In genomic region chr11:94171693-94172440, GRCh38 we compare ENCODE assay signal across 9 cellular contexts. TPM values are rescaled to one million over a fixed set of nuclear protein-coding genes. Genes with fewer than 3 reads are reported as not detected.
A peak's percentile ranks its signal among the peaks of the same experiment; 100 is the strongest.
DNase-seq lines count a peak whose midpoint lies in the region; ATAC-seq, FAIRE-seq and TF ChIP-seq lines count a peak whose summit lies in the region.
"Had no signal": no experiment of that assay in that cellular context is flagged by ENCODE, and none has a peak within 500 bp of the region (broad histone marks: within the 10 kb centered on the region; RNA-seq: fewer than 3 reads in every experiment).

No MANE protein-coding gene starts in this region.

- H3K4me3 ChIP-seq in AG04449 (ENCODE audit: low read depth, low read length) = no peak overlapping the region
- no peak overlapping the region for H3K4me3 ChIP-seq in colonic mucosa
- H3K4me3 ChIP-seq: gastrocnemius medialis had no signal

- no peak overlapping the region for H3K9ac ChIP-seq in colonic mucosa (ENCODE audit: low read depth in 2 of 2, low read length in 2 of 2)

- TF ChIP-seq POLR2A in H54 (IDR thresholded peaks at IDR 0.05; ENCODE audit: low read depth, low read length) = no peak

- DNase-seq in AG04449 (ENCODE audit: low read depth, low spot score) (no peak), GM10266 (ENCODE audit: extremely low spot score) (peak; percentile 44), colonic mucosa (peak; percentile 41), myocyte (ENCODE audit: low read depth) (peak; percentile 56), NCI-H128 (lab: John Stamatoyannopoulos, UW; ENCODE audit: unreplicated experiment) (no peak), H54 (ENCODE audit: insufficient read length, low spot score) (no peak)
- DNase-seq: gastrocnemius medialis had no signal

- no peak overlapping the region for H3K27ac ChIP-seq in colonic mucosa
- H3K27ac ChIP-seq: gastrocnemius medialis had no signal

- no peaks in the 10 kb centered on the region for H3K36me3 ChIP-seq in colonic mucosa
- H3K36me3 ChIP-seq: gastrocnemius medialis had no signal

- intact Hi-C loops in colonic mucosa (cut with DNase I) = loop anchor here (5.0 to 10.0 kb wide), 2 partner anchors 245 to 323 kb away; partner anchors contain the start of genes ANKRD49 and MRE11

- POLR2A ChIA-PET in AG04449 (lab: Yijun Ruan, JAX) = no interaction called here

- ATAC-seq in HG03280 (IDR thresholded peaks at IDR 0.05; ENCODE audit: unreplicated experiment) = peak; percentile 73
- ATAC-seq in SK-N-SH treated with all-trans-retinoic acid at 6 μM for 48 hours = peak; percentile 86

- TF ChIP-seq CTCF in AG04449 (IDR thresholded peaks at IDR 0.05; ENCODE audit: insufficient read depth, low read length, missing control alignments) = peak; percentile 81
- peak; percentile 73 for TF ChIP-seq CTCF in GM10266 (IDR thresholded peaks at IDR 0.05; ENCODE audit: control insufficient read depth, insufficient read depth, low read depth, missing control alignments)
- peak; percentile 73 for TF ChIP-seq CTCF in colonic mucosa (IDR thresholded peaks at IDR 0.05)

- CTCF ChIA-PET in AG04449 (lab: Yijun Ruan, JAX) = interaction anchor here (0.7 to 6.7 kb wide), 34 partner anchors 10 to 431 kb away, joined by 3 to 88 read pairs (median 4); no protein-coding TSS in a partner anchor

- no peak for FAIRE-seq in H54 (lab: Jason Lieb, UNC)

- no peaks in the 10 kb centered on the region for H3K27me3 ChIP-seq in colonic mucosa
- H3K27me3 ChIP-seq: gastrocnemius medialis had no signal

- H3K9me3 ChIP-seq in colonic mucosa = no peaks in the 10 kb centered on the region
- H3K9me3 ChIP-seq: gastrocnemius medialis had no signal

- no peaks in the 10 kb centered on the region for H3K4me1 ChIP-seq in colonic mucosa

TF ChIP-seq in SK-N-SH treated with all-trans-retinoic acid at 6 μM for 48 hours, 23 proteins besides CTCF, POLR2A, EP300 and RAD21:
- TF ChIP-seq TSHZ2 (CRISPR knock-in tag; IDR thresholded peaks at IDR 0.05) (no peak), RARB (CRISPR knock-in tag; IDR thresholded peaks at IDR 0.05) (no peak), CREB5 (CRISPR knock-in tag; IDR thresholded peaks at IDR 0.05; ENCODE audit: low read depth) (no peak), PATZ1 (CRISPR knock-in tag; IDR thresholded peaks at IDR 0.05; ENCODE audit: borderline replicate concordance) (no peak), ZNF8 (CRISPR knock-in tag; IDR thresholded peaks at IDR 0.05) (no peak), ISL1 (CRISPR knock-in tag; IDR thresholded peaks at IDR 0.05) (no peak), OSR1 (CRISPR knock-in tag; IDR thresholded peaks at IDR 0.05) (no peak), ESRRG (CRISPR knock-in tag; IDR thresholded peaks at IDR 0.05) (no peak), ZNF565 (CRISPR knock-in tag; conservative IDR thresholded peaks at IDR 0.05; ENCODE audit: low read depth) (no peak), PPARA (CRISPR knock-in tag; IDR thresholded peaks at IDR 0.05; ENCODE audit: borderline replicate concordance) (no peak), TCF4 (CRISPR knock-in tag; IDR thresholded peaks at IDR 0.05; ENCODE audit: borderline replicate concordance) (no peak), ZFP3 (CRISPR knock-in tag; IDR thresholded peaks at IDR 0.05) (no peak)
TF ChIP-seq in SK-N-SH treated with all-trans-retinoic acid at 6 μM for 48 hours: peak in this region for 0.

RNA-seq across cellular contexts. Expression of gene PANX1, which starts 43.2 kb away (rescaled TPM):
- 10 to 100 TPM in 1 of 2 donors, 1 to 10 TPM in 1; 7.8 to 11.1 TPM for total RNA-seq in colonic mucosa
- 58.4 and 63.1 TPM in 2 replicates for total RNA-seq in myocyte
- 15.7 TPM for polyA plus RNA-seq in myocyte (2012)

Comparison
In these comparisons a context has a peak if more than half of its experiments do, and no peak if none do; other contexts are left out.
1. DNase-seq: peak in GM10266 (single experiment), colonic mucosa (single experiment) and myocyte (single experiment); none in AG04449 (single experiment), NCI-H128 (single experiment) and H54 (single experiment).
2. Peak in every context shown above with its lines, with median percentiles within 50 percentile points of each other: CTCF ChIP-seq.